ENCODE assay signal across 28 cellular contexts in genomic region chr6:118882314-118882905, GRCh38. TPM values are rescaled to one million over a fixed set of nuclear protein-coding genes. Genes with fewer than 3 reads are reported as not detected.
DNase-seq lines count a peak whose midpoint lies in the region; ATAC-seq and FAIRE-seq lines count a peak whose summit lies in the region.
"Had no signal": no experiment of that assay in that cellular context is flagged by ENCODE, and none has a peak within 500 bp of the region (broad histone marks: within the 10 kb centered on the region; RNA-seq: fewer than 3 reads in every experiment).

No MANE protein-coding gene starts in this region.

- H3K4me1 ChIP-seq in iPS-20b (ENCODE audit: insufficient read depth, low read length) = peaks cover 10% of the 10 kb centered on the region

- no peak overlapping the region for H3K4me3 ChIP-seq in iPS-20b (ENCODE audit: low read length)
- H3K4me3 ChIP-seq: adrenal gland, tibial nerve had no signal

- H3K9me3 ChIP-seq in iPS-20b (ENCODE audit: insufficient read depth, low read depth, low read length) = no peaks in the 10 kb centered on the region
- H3K9me3 ChIP-seq: adrenal gland, tibial nerve had no signal

- H3K9ac ChIP-seq in iPS-20b (ENCODE audit: low read depth, low read length) = peak overlapping the region; percentile 30

- peak; percentile 53 for FAIRE-seq in GM19239 (lab: Jason Lieb, UNC)
- FAIRE-seq: keratinocyte had no signal

- no peaks in the 10 kb centered on the region for H3K9me3 Mint-ChIP-seq in T-cell
- H3K9me3 Mint-ChIP-seq: CD14-positive monocyte, natural killer cell had no signal

- POLR2A ChIA-PET in T-cell (lab: Charles Lee) = interaction anchor here in 1 of 2 donors (0.9 kb wide), 1 partner anchor 14 kb away, joined by 3 read pairs; no protein-coding TSS in a partner anchor

- peaks cover 14% of the 10 kb centered on the region for H3K36me3 Mint-ChIP-seq in T-cell
- H3K36me3 Mint-ChIP-seq: natural killer cell had no signal

- H3K27me3 ChIP-seq in iPS-20b (ENCODE audit: insufficient read depth, low read length) = no peaks in the 10 kb centered on the region
- H3K27me3 ChIP-seq: adrenal gland, tibial nerve had no signal

- no peaks in the 10 kb centered on the region for H3K27me3 Mint-ChIP-seq in T-cell

- no peaks in the 10 kb centered on the region for H3K36me3 ChIP-seq in iPS-20b (ENCODE audit: insufficient read depth, low read depth, low read length)
- H3K36me3 ChIP-seq: adrenal gland, tibial nerve had no signal

- H3K4me3 Mint-ChIP-seq in T-cell = peak overlapping the region in 1 of 3 donors; percentile 34
- H3K4me3 Mint-ChIP-seq: brain, CD14-positive monocyte, natural killer cell had no signal

- ATAC-seq in T-cell (replicated peaks in 1 of 4) (no peak), HG02973 (IDR thresholded peaks at IDR 0.05; ENCODE audit: unreplicated experiment) (no peak)
- ATAC-seq: natural killer cell had no signal

- H3K27ac ChIP-seq in iPS-20b (ENCODE audit: low read length) = peak overlapping the region; percentile 42
- H3K27ac ChIP-seq: 22Rv1, adrenal gland, epithelial cell of prostate, tibial nerve had no signal

- H3K4me1 Mint-ChIP-seq in T-cell = peaks cover 78 to 86% (median 79%) of the 10 kb centered on the region in 3 donors

- H3K27ac Mint-ChIP-seq in T-cell = peak overlapping the region; percentile 42 to 66
- H3K27ac Mint-ChIP-seq: brain, natural killer cell had no signal

- CTCF ChIA-PET in T-cell (lab: Charles Lee) = interaction anchor here (0.7 to 1.5 kb wide), 6 partner anchors 8 to 17 kb away, joined by 3 to 11 read pairs (median 4); partner anchors contain the start of gene ASF1A (in 1 of the 2)

- DNase-seq in NCI-H2029 treated with DMSO at 0.1 percent for 48 hours (lab: John Stamatoyannopoulos, UW) (peak; percentile 36), NCI-H2029 (lab: John Stamatoyannopoulos, UW) (no peak), GM19239 (ENCODE audit: insufficient read length, low spot score) (no peak), T-cell (no peak), superior temporal gyrus (ENCODE audit: extremely low spot score) (no peak), germinal center (ENCODE audit: low spot score) (no peak)
- DNase-seq: activated CD4-positive, alpha-beta T cell treated with anti-CD3 and anti-CD28 coated beads, Interleukin-2, amount 50 U/mL, for 48 hours; activated CD4-positive, CD25-positive, alpha-beta regulatory T cell; activated CD8-positive, alpha-beta memory T cell treated with anti-CD3 and anti-CD28 coated beads, Interleukin-2, amount 50 U/mL, for 48 hours; activated effector memory CD4-positive, alpha-beta T cell treated with anti-CD3 and anti-CD28 coated beads, Interleukin-2, amount 50 U/mL, for 16 hours; adrenal gland; DMS 273 treated with DMSO at 0.1 percent for 48 hours; glutamatergic neuron; H7; KG1; natural killer cell; NCI-H146; NCI-H2171; NCI-H510A treated with DMSO at 0.1 percent for 48 hours; SHP77 treated with DMSO at 0.1 percent for 48 hours had no signal

RNA-seq across cellular contexts. Expression of gene ASF1A, which starts 11.5 kb away (rescaled TPM):
- total RNA-seq in T-cell = 10 to 100 TPM; 16.8 to 49.6 (median 42.5) TPM

RNA-seq across cellular contexts. Expression of gene MCM9, which starts 52.5 kb away (rescaled TPM):
- 10 to 100 TPM; 27.9 to 34.8 (median 31.4) TPM for total RNA-seq in T-cell
